In genomic region chr21:41168391-41169257, GRCh38 we compare ENCODE assay signal across 8 cellular contexts. TPM values are rescaled to one million over a fixed set of nuclear protein-coding genes. Genes with fewer than 3 reads are reported as not detected.
A peak's percentile ranks its signal among the peaks of the same experiment; 100 is the strongest.
DNase-seq lines count a peak whose midpoint lies in the region; ATAC-seq and TF ChIP-seq lines count a peak whose summit lies in the region.

No MANE protein-coding gene starts in this region.

- intact Hi-C loops in HCT116 (cut with micrococcal nuclease) (no loop called here), esophagus muscularis mucosa (cut with DNase I) (no loop called here), transverse colon (cut with DNase I; ENCODE audit: low total_unique reads) (loop anchor here (10.0 kb wide), 1 partner anchor 86 kb away; no protein-coding TSS in a partner anchor)

- H3K9me2 ChIP-seq in HCT116 (ENCODE audit: insufficient read depth): no peaks in the 10 kb centered on the region

- CTCF ChIA-PET in HCT116 (lab: Charles Lee): interaction anchor here (0.6 kb wide), 1 partner anchor 488 kb away, joined by 4 read pairs; no protein-coding TSS in a partner anchor
- CTCF ChIA-PET in T-cell (lab: Charles Lee): interaction anchor here (0.7 kb wide), 2 partner anchors 18 to 1510 kb away, joined by 4 read pairs; no protein-coding TSS in a partner anchor

- no peaks in the 10 kb centered on the region; the same call in 1 of the 2 replicates for H4K20me1 ChIP-seq in HCT116 (ENCODE audit: insufficient read depth)

- peak overlapping the region; percentile 72; the same call in 1 of the 2 replicates for H3K27ac ChIP-seq in HCT116 (ENCODE audit: low read depth, low read length)
- peak overlapping the region; percentile 94 to 97 (median 96) for H3K27ac ChIP-seq in esophagus muscularis mucosa (replicated peaks in 1 of 4)
- H3K27ac ChIP-seq in transverse colon: peak overlapping the region; percentile 85 to 94 (median 92)

- peak overlapping the region; percentile 78 for H3K9ac ChIP-seq in HCT116 (ENCODE audit: low read length)

- peak overlapping the region; percentile 61 to 81 (median 76) for H3K4me3 Mint-ChIP-seq in T-cell

- peaks cover 50 to 52% of the 10 kb centered on the region in 2 donors for H3K27me3 Mint-ChIP-seq in T-cell

- no peak overlapping the region for H2AFZ ChIP-seq in HCT116 (ENCODE audit: low read depth, low read length, poor library complexity, severe bottlenecking)

- TF ChIP-seq EP300 in esophagus muscularis mucosa (IDR thresholded peaks at IDR 0.05): no peak
- TF ChIP-seq EP300 in transverse colon (IDR thresholded peaks at IDR 0.05; ENCODE audit: low read depth): no peak

- TF ChIP-seq CTCF in HCT116 (IDR thresholded peaks at IDR 0.05 in 2 of 3, conservative IDR thresholded peaks at IDR 0.05 in 1 of 3; ENCODE audit: borderline replicate concordance in 1 of 3, insufficient read depth in 1 of 3, low read depth in 2 of 3, low read length in 2 of 3): 0 out of 6 replicates have a peak, but pooled peaks of 1 of the 3 experiments have one; percentile 6
- TF ChIP-seq CTCF in esophagus muscularis mucosa (IDR thresholded peaks at IDR 0.05): no peak
- peak in 1 of 5 experiments; percentile 11 for TF ChIP-seq CTCF in transverse colon (IDR thresholded peaks at IDR 0.05)

- DNase-seq in AG20443 (ENCODE audit: low spot score): peak; percentile 74
- DNase-seq in HCT116 (ENCODE audit: low read depth, low spot score): no peak
- DNase-seq in T-cell: no peak
- peak; percentile 94 for DNase-seq in esophagus muscularis mucosa (ENCODE audit: extremely low spot score)
- DNase-seq in midbrain (lab: John Stamatoyannopoulos, UW): peak; percentile 34
- peak; percentile 63 for DNase-seq in transverse colon

- H3K4me3 ChIP-seq in HCT116 (replicated peaks in 1 of 2; ENCODE audit: low read depth in 1 of 2, low read length in 2 of 2): peak overlapping the region; percentile 67 to 77
- peak overlapping the region; percentile 90 to 98 (median 93) for H3K4me3 ChIP-seq in esophagus muscularis mucosa
- peak overlapping the region; percentile 74 to 95 (median 90) for H3K4me3 ChIP-seq in transverse colon

- no TSS peak for BruUV-seq in HCT116 (replicated peaks; lab: Mats Ljungman, UMichigan)

- H3K79me2 ChIP-seq in HCT116 (ENCODE audit: insufficient read depth, low read length): peaks cover 25% of the 10 kb centered on the region; the same call in 1 of the 2 replicates

- H3K27ac Mint-ChIP-seq in T-cell: peak overlapping the region in 1 of 2 donors; percentile 59

- ATAC-seq in HCT116 (peak; percentile 16), T-cell (replicated peaks in 1 of 4) (no peak), GM19324 (IDR thresholded peaks at IDR 0.05; ENCODE audit: low FRiP score, unreplicated experiment) (no peak), HG03025 (IDR thresholded peaks at IDR 0.05; ENCODE audit: low FRiP score, unreplicated experiment) (no peak)

- in situ Hi-C loops in transverse colon (cut with MboI; ENCODE audit: low pct_ligation_motif_present in 1 of 4, low pct_unique_long_range_greater_than_20kb in 1 of 4, low sequenced_read_pairs in 3 of 4): loop anchor here in 1 of 4 donors (25.0 kb wide), 1 partner anchor 294 kb away; no protein-coding TSS in a partner anchor

- no peak for TF ChIP-seq RAD21 in HCT116 (IDR thresholded peaks at IDR 0.05; ENCODE audit: low read depth)

- 3% methylated on average over 7 of the region's 75 CpGs for WGBS in esophagus muscularis mucosa
- WGBS in transverse colon (ENCODE audit: low coverage in 1 of 2), 2 donors: 1% methylated on average over 29 of the region's 75 CpGs; no CpG with 5 or more reads in 1 of the 2 donors

- H3K9me3 Mint-ChIP-seq in T-cell: no peaks in the 10 kb centered on the region

- peaks cover 7 to 30% of the 10 kb centered on the region in 2 experiments; a peak in 3 of 4 replicates for H3K4me1 ChIP-seq in HCT116 (ENCODE audit: control insufficient read depth in 1 of 2, insufficient read depth in 2 of 2, low read length in 2 of 2)
- H3K4me1 ChIP-seq in esophagus muscularis mucosa: peaks cover 22 to 55% (median 51%) of the 10 kb centered on the region in 4 donors
- peaks cover 6 to 42% (median 15%) of the 10 kb centered on the region in 4 donors for H3K4me1 ChIP-seq in transverse colon

- no peaks in the 10 kb centered on the region for H3K36me3 Mint-ChIP-seq in T-cell

- H3K4me2 ChIP-seq in HCT116 (ENCODE audit: low read length): peak overlapping the region; percentile 95

- H3K9me3 ChIP-seq in HCT116 (ENCODE audit: control insufficient read depth in 1 of 2, insufficient read depth in 1 of 2, low read depth in 1 of 2, low read length in 2 of 2): no peaks in the 10 kb centered on the region
- no peaks in the 10 kb centered on the region for H3K9me3 ChIP-seq in esophagus muscularis mucosa
- no peaks in the 10 kb centered on the region for H3K9me3 ChIP-seq in transverse colon

- H3K27me3 ChIP-seq in HCT116 (ENCODE audit: insufficient read depth, low read length) (no peaks in the 10 kb centered on the region), esophagus muscularis mucosa (no peaks in the 10 kb centered on the region), transverse colon (no peaks in the 10 kb centered on the region)

- TF ChIP-seq POLR2A in HCT116 (IDR thresholded peaks at IDR 0.05; ENCODE audit: borderline replicate concordance, extremely low read depth, insufficient read depth, insufficient read length) (no peak), esophagus muscularis mucosa (IDR thresholded peaks at IDR 0.05; ENCODE audit: low read depth) (no peak), transverse colon (IDR thresholded peaks at IDR 0.05) (no peak)

- RAD21 ChIA-PET in HCT116 (lab: Charles Lee; ENCODE audit: low non-redundant PET in 1 of 2, low total read pairs in 2 of 2, uncharacterized antibody in 2 of 2, unreplicated experiment in 2 of 2): interaction anchor here in 1 of 2 experiments (0.5 kb wide), 1 partner anchor 421 kb away, joined by 3 read pairs; no protein-coding TSS in a partner anchor

- H3K36me3 ChIP-seq in HCT116 (ENCODE audit: control insufficient read depth in 1 of 2, insufficient read depth in 2 of 2, low read length in 2 of 2): no peaks in the 10 kb centered on the region
- no peaks in the 10 kb centered on the region for H3K36me3 ChIP-seq in esophagus muscularis mucosa
- H3K36me3 ChIP-seq in transverse colon: no peaks in the 10 kb centered on the region

- H3K4me1 Mint-ChIP-seq in T-cell: peaks cover 8 to 11% (median 8%) of the 10 kb centered on the region in 3 donors

- POLR2A ChIA-PET in HCT116 (lab: Charles Lee): interaction anchor here (0.5 kb wide), 1 partner anchor 16 kb away, joined by 3 read pairs; no protein-coding TSS in a partner anchor
- POLR2A ChIA-PET in T-cell (lab: Charles Lee): no interaction called here

TF ChIP-seq in HCT116, 20 proteins besides CTCF, POLR2A, EP300 and RAD21 (continues in another document):
- TF ChIP-seq CEBPB (IDR thresholded peaks at IDR 0.05; ENCODE audit: low read depth) (no peak), EGR1 (IDR thresholded peaks at IDR 0.05; ENCODE audit: low read depth) (no peak), CBX3 (IDR thresholded peaks at IDR 0.05; ENCODE audit: low read depth) (no peak), YY1 (IDR thresholded peaks at IDR 0.05; ENCODE audit: extremely low read depth, insufficient replicate concordance, low read depth, low read length) (no peak), ZBTB33 (IDR thresholded peaks at IDR 0.05; ENCODE audit: extremely low read depth, insufficient replicate concordance, low read length) (no peak), SP1 (IDR thresholded peaks at IDR 0.05; ENCODE audit: low read depth) (no peak), TCF7L2 (IDR thresholded peaks at IDR 0.05; ENCODE audit: borderline replicate concordance, extremely low read depth, insufficient read depth, insufficient read length) (no peak)
- TF ChIP-seq, protein P1, sequence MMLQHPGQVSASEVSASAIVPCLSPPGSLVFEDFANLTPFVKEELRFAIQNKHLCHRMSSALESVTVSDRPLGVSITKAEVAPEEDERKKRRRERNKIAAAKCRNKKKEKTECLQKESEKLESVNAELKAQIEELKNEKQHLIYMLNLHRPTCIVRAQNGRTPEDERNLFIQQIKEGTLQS (IDR thresholded peaks at IDR 0.05): no peak
- TF ChIP-seq, protein P2, sequence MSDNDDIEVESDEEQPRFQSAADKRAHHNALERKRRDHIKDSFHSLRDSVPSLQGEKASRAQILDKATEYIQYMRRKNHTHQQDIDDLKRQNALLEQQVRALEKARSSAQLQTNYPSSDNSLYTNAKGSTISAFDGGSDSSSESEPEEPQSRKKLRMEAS (IDR thresholded peaks at IDR 0.05): no peak

RNA-seq across cellular contexts. Expression of gene BACE2, which starts 0.7 kb away (rescaled TPM):
- total RNA-seq in HCT116 (2021; ENCODE audit: unreplicated experiment): 23.2 TPM
- 21.8 and 23.6 TPM in 2 replicates for polyA plus RNA-seq in HCT116 (2012)
- 1 to 10 TPM in 1 of 5 donors, under 1 TPM in 4; 0.30 to 1.1 (median 0.68) TPM for total RNA-seq in T-cell
- 10 to 100 TPM; 44.9 to 61.6 (median 58.2) TPM for total RNA-seq in esophagus muscularis mucosa
- 10 to 100 TPM; 28.4 to 52.5 (median 43.9) TPM for total RNA-seq in transverse colon

Comparison
In these comparisons a context has a peak if more than half of its experiments do, and no peak if none do; other contexts are left out.
1. DNase-seq: peak in AG20443 (single experiment), esophagus muscularis mucosa (single experiment), midbrain (single experiment) and transverse colon (single experiment); none in HCT116 (single experiment) and T-cell (0 of 34).
2. RNA of gene BACE2, which starts 0.7 kb away (total RNA-seq): 44.9 to 61.6 TPM in esophagus muscularis mucosa, 28.4 to 52.5 TPM in transverse colon and 23.2 TPM in HCT116 (single experiment); 0.30 to 1.1 TPM in T-cell; every median in the first group is over 10 times any median in the second.
3. Peak in every context shown above with its lines, with median percentiles within 50 percentile points of each other: H3K27ac ChIP-seq and H3K4me3 ChIP-seq.